In genomic region chr6:122697458-122697857, GRCh38 we compare ENCODE assay signal across 24 cellular contexts.
"Had no signal": no experiment of that assay in that cellular context is flagged by ENCODE, and none has a peak within 500 bp of the region (broad histone marks: within the 10 kb centered on the region; RNA-seq: fewer than 3 reads in every experiment).

No MANE protein-coding gene starts in this region.

- H3K4me1 ChIP-seq: esophagus muscularis mucosa, left ventricle myocardium inferior, neural progenitor cell, parathyroid adenoma, psoas muscle, right atrium auricular region, stomach, thyroid gland, upper lobe of right lung had no signal

- H3K4me1 Mint-ChIP-seq: activated B cell treated with CpG ODN at 0.5 μM for 24 hours; activated T-helper 17 cell treated with anti-CD3 and anti-CD28 coated beads, Interleukin-2, amount 50 U/mL, for 72 hours; natural killer cell; neural progenitor cell; stimulated activated naive B cell treated with anti-CD40 and anti-IgM and Interleukin-4, amounts not matched to agents 10 μg/mL and 1 μg/mL and 100 μg/mL, for 72 hours had no signal

- H3K36me3 ChIP-seq: esophagus muscularis mucosa, left ventricle myocardium inferior, neural progenitor cell, right atrium auricular region, stomach, thyroid gland, upper lobe of right lung had no signal

- H3K27me3 Mint-ChIP-seq: activated B cell treated with CpG ODN at 0.5 μM for 24 hours; stimulated activated naive B cell treated with anti-CD40 and anti-IgM and Interleukin-4, amounts not matched to agents 10 μg/mL and 1 μg/mL and 100 μg/mL, for 72 hours had no signal

- H3K36me3 Mint-ChIP-seq: natural killer cell; neural progenitor cell; stimulated activated naive B cell treated with anti-CD40 and anti-IgM and Interleukin-4, amounts not matched to agents 10 μg/mL and 1 μg/mL and 100 μg/mL, for 72 hours had no signal

- DNase-seq: activated B cell treated with CpG ODN at 0.5 μM for 24 hours; activated CD4-positive, alpha-beta T cell treated with anti-CD3 and anti-CD28 coated beads, Interleukin-2, amount 50 U/mL, for 1 hour; activated CD8-positive, alpha-beta T cell treated with anti-CD3 and anti-CD28 coated beads for 36 hours; activated gamma-delta T cell treated with Interleukin-2 at 50 U/mL for 16 hours; activated naive CD4-positive, alpha-beta T cell treated with anti-CD3 and anti-CD28 coated beads, Interleukin-2, amount 50 U/mL, for 16 hours; activated T-cell treated with anti-CD3 and anti-CD28 coated beads, Interleukin-2, amount 50 U/mL, for 4 hours; amniotic stem cell; caudate nucleus; left ventricle myocardium inferior; natural killer cell; occipital lobe; psoas muscle; stimulated activated CD4-positive, alpha-beta T cell treated with anti-CD3 and anti-CD28 coated beads, Interleukin-15, amount 100 ng/mL, for 24 hours; stimulated activated CD4-positive, alpha-beta T cell treated with anti-CD3 and anti-CD28 coated beads, Interleukin-2, amount 100 ng/mL, for 24 hours; stimulated activated naive B cell treated with anti-CD40 and anti-IgM and Interleukin-4, amounts not matched to agents 10 μg/mL and 1 μg/mL and 100 μg/mL, for 72 hours; stomach; T-helper 2 cell; thyroid gland; upper lobe of right lung had no signal

- H3K9me3 ChIP-seq: esophagus muscularis mucosa, left ventricle myocardium inferior, psoas muscle, right atrium auricular region, stomach, thyroid gland, upper lobe of right lung had no signal

- ATAC-seq: activated CD8-positive, alpha-beta T cell treated with anti-CD3 and anti-CD28 coated beads for 36 hours; activated T-cell treated with anti-CD3 and anti-CD28 coated beads, Interleukin-2, amount 50 U/mL, for 4 hours; activated T-helper 17 cell treated with anti-CD3 and anti-CD28 coated beads, Interleukin-2, amount 50 U/mL, for 72 hours; natural killer cell; psoas muscle had no signal

- H3K4me3 ChIP-seq: esophagus muscularis mucosa, left ventricle myocardium inferior, neural progenitor cell, psoas muscle, right atrium auricular region, stomach, thyroid gland, upper lobe of right lung had no signal

- H3K27me3 ChIP-seq: esophagus muscularis mucosa, neural progenitor cell, right atrium auricular region, stomach, thyroid gland, upper lobe of right lung had no signal

- H3K4me3 Mint-ChIP-seq: activated B cell treated with CpG ODN at 0.5 μM for 24 hours; activated CD8-positive, alpha-beta T cell treated with anti-CD3 and anti-CD28 coated beads for 36 hours; activated T-cell treated with anti-CD3 and anti-CD28 coated beads, Interleukin-2, amount 50 U/mL, for 4 hours; activated T-helper 17 cell treated with anti-CD3 and anti-CD28 coated beads, Interleukin-2, amount 50 U/mL, for 72 hours; natural killer cell; neural progenitor cell; stimulated activated naive B cell treated with anti-CD40 and anti-IgM and Interleukin-4, amounts not matched to agents 10 μg/mL and 1 μg/mL and 100 μg/mL, for 72 hours had no signal

- H3K9me3 Mint-ChIP-seq: activated B cell treated with CpG ODN at 0.5 μM for 24 hours; activated CD8-positive, alpha-beta T cell treated with anti-CD3 and anti-CD28 coated beads for 36 hours; activated T-cell treated with anti-CD3 and anti-CD28 coated beads, Interleukin-2, amount 50 U/mL, for 4 hours; activated T-helper 17 cell treated with anti-CD3 and anti-CD28 coated beads, Interleukin-2, amount 50 U/mL, for 72 hours; neural progenitor cell; stimulated activated naive B cell treated with anti-CD40 and anti-IgM and Interleukin-4, amounts not matched to agents 10 μg/mL and 1 μg/mL and 100 μg/mL, for 72 hours had no signal

- H3K27ac ChIP-seq: esophagus muscularis mucosa, left ventricle myocardium inferior, neural progenitor cell, parathyroid adenoma, psoas muscle, right atrium auricular region, stomach, thyroid gland, upper lobe of right lung had no signal

- H3K27ac Mint-ChIP-seq: activated B cell treated with CpG ODN at 0.5 μM for 24 hours; activated CD8-positive, alpha-beta T cell treated with anti-CD3 and anti-CD28 coated beads for 36 hours; activated T-helper 17 cell treated with anti-CD3 and anti-CD28 coated beads, Interleukin-2, amount 50 U/mL, for 72 hours; natural killer cell; neural progenitor cell; stimulated activated naive B cell treated with anti-CD40 and anti-IgM and Interleukin-4, amounts not matched to agents 10 μg/mL and 1 μg/mL and 100 μg/mL, for 72 hours had no signal
